ENCODE assay signal across 9 cellular contexts in the genomic region with DNA sequence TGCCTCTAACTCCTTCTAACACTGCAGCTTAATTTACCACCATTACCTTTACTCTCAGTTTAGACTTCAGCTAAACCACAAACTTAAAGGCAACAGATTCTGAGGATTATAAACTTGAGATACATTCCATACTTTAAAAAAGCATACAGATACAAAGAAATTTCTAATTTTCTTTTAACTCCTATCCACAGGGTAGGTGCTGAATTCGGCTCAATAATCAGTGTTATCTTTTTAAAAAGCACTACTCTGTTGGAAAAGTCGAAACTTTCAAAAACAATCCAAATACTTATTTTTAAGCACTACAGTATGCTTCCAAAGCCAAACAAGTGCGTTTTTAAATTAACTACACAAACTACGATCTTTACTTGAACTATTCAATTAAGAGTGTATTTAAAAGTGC. TPM values are rescaled to one million over a fixed set of nuclear protein-coding genes. Genes with fewer than 3 reads are reported as not detected.
DNase-seq lines count a peak whose midpoint lies in the region; ATAC-seq, FAIRE-seq and TF ChIP-seq lines count a peak whose summit lies in the region.
"Had no signal": no experiment of that assay in that cellular context is flagged by ENCODE, and none has a peak within 500 bp of the region (broad histone marks: within the 10 kb centered on the region; RNA-seq: fewer than 3 reads in every experiment).

No MANE protein-coding gene starts in this region.

- H3K4me3 ChIP-seq in cardiac muscle cell (peak overlapping the region; percentile 98), K562 (peak overlapping the region; percentile 89), mesendoderm (ENCODE audit: low read length) (peak overlapping the region; percentile 87), urinary bladder (ENCODE audit: low read depth, low read length) (peak overlapping the region; percentile 97)

- no peak for TF ChIP-seq RAD21 in K562 (CRISPR knock-in tag; conservative IDR thresholded peaks at IDR 0.05 in 1 of 2, IDR thresholded peaks at IDR 0.05 in 1 of 2)

- in situ Hi-C loops in K562 (cut with MboI): no loop called here

- CTCF ChIA-PET in K562 (lab: Yijun Ruan, JAX; ENCODE audit: low intra/inter-chr PET ratio): no interaction called here

- TF ChIP-seq CTCF in cardiac muscle cell (IDR thresholded peaks at IDR 0.05; ENCODE audit: low read depth, low read length) (no peak), K562 (IDR thresholded peaks at IDR 0.05 in 2 of 3, conservative IDR thresholded peaks at IDR 0.05 in 1 of 3; ENCODE audit: insufficient read depth in 2 of 3, low read depth in 1 of 3, low read length in 3 of 3) (no peak)

- no peak overlapping the region for H4K5ac ChIP-seq in mesendoderm (ENCODE audit: low read length)

- no peak for TF ChIP-seq EP300 in K562 (IDR thresholded peaks at IDR 0.05; ENCODE audit: low read length)

- H3K4ac ChIP-seq in mesendoderm (ENCODE audit: low read depth, low read length): no peak overlapping the region

- no peak overlapping the region for H2BK5ac ChIP-seq in mesendoderm (ENCODE audit: low read length)

- no peak overlapping the region for H2BK15ac ChIP-seq in mesendoderm (replicated peaks; ENCODE audit: low read depth)

- peak overlapping the region; percentile 75 for H3K4me2 ChIP-seq in K562 (ENCODE audit: insufficient read depth, low read length)
- peak overlapping the region; percentile 66 for H3K4me2 ChIP-seq in mesendoderm (ENCODE audit: low read length)

- no peak for ATAC-seq in Right ventricle myocardium superior (ENCODE audit: poor library complexity)
- no peak for ATAC-seq in K562
- ATAC-seq in HG03135 (IDR thresholded peaks at IDR 0.05; ENCODE audit: unreplicated experiment): no peak
- ATAC-seq in HG03439 (IDR thresholded peaks at IDR 0.05; ENCODE audit: unreplicated experiment): no peak

- FAIRE-seq in K562 (lab: Jason Lieb, UNC): no peak

- H4K20me1 ChIP-seq in K562 (replicated peaks; ENCODE audit: control insufficient read depth, insufficient read depth, low read length): peaks cover 4% of the 10 kb centered on the region

- H3K23ac ChIP-seq in mesendoderm (ENCODE audit: low read length): no peak overlapping the region

- H3K9me1 ChIP-seq in K562 (ENCODE audit: control insufficient read depth, insufficient read depth, low read length): no peaks in the 10 kb centered on the region

- H2BK120ac ChIP-seq in mesendoderm (ENCODE audit: low read depth, low read length): no peak overlapping the region

- H3K79me1 ChIP-seq in mesendoderm (ENCODE audit: low read length): peaks cover 4% of the 10 kb centered on the region

- peaks cover 58% of the 10 kb centered on the region for H3K79me2 ChIP-seq in K562 (ENCODE audit: control insufficient read depth, insufficient read depth, low read length)
- H3K79me2 ChIP-seq in mesendoderm (ENCODE audit: control insufficient read depth, insufficient read depth, low read length): peaks cover 36% of the 10 kb centered on the region

- TF ChIP-seq POLR2A in K562 (conservative IDR thresholded peaks at IDR 0.05): no peak

- H3K18ac ChIP-seq in mesendoderm (ENCODE audit: low read length): no peak overlapping the region

- H3K36me3 ChIP-seq in cardiac muscle cell (peaks cover 35% of the 10 kb centered on the region), K562 (ENCODE audit: control insufficient read depth, insufficient read depth, low read length) (peaks cover 49% of the 10 kb centered on the region), mesendoderm (ENCODE audit: control insufficient read depth, insufficient read depth, low read length) (no peaks in the 10 kb centered on the region), urinary bladder (ENCODE audit: insufficient read depth) (peaks cover 2% of the 10 kb centered on the region)

- H3K9me3 ChIP-seq in cardiac muscle cell (ENCODE audit: low read depth) (no peaks in the 10 kb centered on the region), K562 (replicated peaks; ENCODE audit: control insufficient read depth, insufficient read depth, low read depth, low read length) (no peaks in the 10 kb centered on the region)

- H3K9ac ChIP-seq in K562 (ENCODE audit: insufficient read depth in 1 of 2, low read depth in 2 of 2, low read length in 2 of 2) (peak overlapping the region in 1 of 2 experiments; percentile 83; a peak in 2 of 4 replicates), mesendoderm (ENCODE audit: low read length) (peak overlapping the region; percentile 96)

- H3K56ac ChIP-seq in mesendoderm (ENCODE audit: low read length): peak overlapping the region; percentile 96

- no peak overlapping the region for H4K8ac ChIP-seq in mesendoderm (ENCODE audit: low read depth, low read length)

- no peak overlapping the region for H2AK5ac ChIP-seq in mesendoderm (ENCODE audit: low read length)

- POLR2A ChIA-PET in K562 (lab: Yijun Ruan, JAX): interaction anchor here (0.7 kb wide), 2 partner anchors 94 to 901 kb away, joined by 3 read pairs; no protein-coding TSS in a partner anchor

- 2% methylated on average over 4 of the region's 4 CpGs for WGBS in K562 (ENCODE audit: insufficient coverage, low coverage, missing lambda C conversion rate)
- WGBS in mesendoderm (ENCODE audit: extremely low coverage, insufficient coverage, low lambda C conversion rate): no CpG with 5 or more reads among the region's 4 CpGs
- 8% methylated on average over 4 of the region's 4 CpGs for WGBS in urinary bladder

- peaks cover 14% of the 10 kb centered on the region for H3K4me1 ChIP-seq in cardiac muscle cell (ENCODE audit: low read depth)
- peaks cover 0 to 11% of the 10 kb centered on the region in 2 experiments; a peak in 2 of 5 replicates for H3K4me1 ChIP-seq in K562 (replicated peaks in 1 of 2; ENCODE audit: control insufficient read depth in 2 of 2, insufficient read depth in 2 of 2, low read length in 2 of 2)
- H3K4me1 ChIP-seq in mesendoderm (ENCODE audit: control insufficient read depth, low read depth, low read length): no peaks in the 10 kb centered on the region
- no peaks in the 10 kb centered on the region for H3K4me1 ChIP-seq in urinary bladder (ENCODE audit: insufficient read depth)

- TSS peak; percentile 39 for BruUV-seq in K562 (replicated peaks; lab: Mats Ljungman, UMichigan)

- DNase-seq in cardiac muscle cell (ENCODE audit: low read depth in 1 of 2, low spot score in 1 of 2) (no peak), Right ventricle myocardium superior (no peak), K562 (ENCODE audit: extremely low read depth in 1 of 4, low spot score in 3 of 4) (no peak), mesendoderm (no peak), DMS53 treated with DMSO at 0.1 percent for 48 hours (lab: John Stamatoyannopoulos, UW; ENCODE audit: unreplicated experiment) (no peak)
- DNase-seq: NCI-H1436 treated with DMSO at 0.1 percent for 48 hours had no signal

- H3K27ac ChIP-seq in cardiac muscle cell: peak overlapping the region; percentile 99
- peak overlapping the region; percentile 87 for H3K27ac ChIP-seq in K562 (ENCODE audit: extremely low read depth, low read depth, low read length)
- no peak overlapping the region for H3K27ac ChIP-seq in mesendoderm (ENCODE audit: low read depth, low read length)
- no peak overlapping the region for H3K27ac ChIP-seq in urinary bladder (ENCODE audit: low read depth)

- no peaks in the 10 kb centered on the region for H3K27me3 ChIP-seq in cardiac muscle cell
- no peaks in the 10 kb centered on the region for H3K27me3 ChIP-seq in K562 (ENCODE audit: control insufficient read depth in 2 of 2, insufficient read depth in 2 of 2, low read length in 2 of 2)
- no peaks in the 10 kb centered on the region for H3K27me3 ChIP-seq in mesendoderm (ENCODE audit: insufficient read depth, low read length, poor library complexity)

- intact Hi-C loops in Right ventricle myocardium superior (cut with DNase I) (no loop called here), K562 (cut with micrococcal nuclease) (no loop called here)

- no peak overlapping the region for H2AFZ ChIP-seq in K562 (ENCODE audit: low read depth, low read length)

TF ChIP-seq in K562, 482 proteins besides CTCF, POLR2A, EP300 and RAD21 (continues in another document):
- no peak for TF ChIP-seq KLF1 (tag; IDR thresholded peaks at IDR 0.05)

RNA-seq across cellular contexts. Expression of a gene that starts 1.0 kb away (rescaled TPM):
- 12.4 and 13.5 TPM in 2 replicates for total RNA-seq in cardiac muscle cell
- 24.9 and 29.7 TPM in 2 replicates for polyA plus RNA-seq in cardiac muscle cell
- 25.0 TPM for total RNA-seq in Right ventricle myocardium superior
- 9.7 and 38.1 TPM in 2 replicates for total RNA-seq in K562 (2011; cell fraction: chromatin; rRNA removed; ENCODE audit: low replicate concordance)
- 5.0 and 6.8 TPM in 2 replicates for total RNA-seq in K562 (2011; cell fraction: nucleolus; rRNA removed)
- total RNA-seq in K562 (2011; cell fraction: nucleoplasm; rRNA removed): 15.5 and 22.4 TPM in 2 replicates
- total RNA-seq in K562 (2014; rRNA removed): 3.6 and 6.8 TPM in 2 replicates
- 12.3 and 13.9 TPM in 2 replicates for total RNA-seq in K562 (2014; rRNA removed; fragmentation: Illumina TruSeq; extraction: Trizol)
- 11.7 and 11.9 TPM in 2 replicates for total RNA-seq in K562 (2015; rRNA removed; fragmentation: Illumina TruSeq; extraction: Trizol)
- total RNA-seq in K562 (2021): 28.1 and 35.8 TPM in 2 replicates
- 10.9 and 15.7 TPM in 2 replicates for polyA plus RNA-seq in K562 (2011; rRNA removed)
- polyA plus RNA-seq in K562 (2011; cell fraction: cytosol; rRNA removed): 2.4 and 4.8 TPM in 2 replicates
- polyA plus RNA-seq in K562 (2011; cell fraction: nucleus; rRNA removed): 5.4 and 8.3 TPM in 2 replicates
- polyA plus RNA-seq in K562 (2012): 15.3 and 17.9 TPM in 2 replicates
- 24.1 and 30.1 TPM in 2 replicates for polyA plus RNA-seq in K562 (2014; fragmentation: Illumina TruSeq; extraction: Trizol)
- 1 to 10 TPM; 9.2 to 9.9 TPM for polyA plus RNA-seq in K562 (2014; fragmentation: Nextera tagmentation; extraction: Ambion mirVana)
- 17.4 and 19.5 TPM in 2 replicates for polyA plus RNA-seq in K562 (2014; rRNA removed)
- 11.9 and 19.0 TPM in 2 replicates for polyA minus RNA-seq in K562 (2011; rRNA and poly(A)+ RNA removed)
- 10.0 and 14.2 TPM in 2 replicates for polyA minus RNA-seq in K562 (2011; cell fraction: cytosol; rRNA and poly(A)+ RNA removed)
- polyA minus RNA-seq in K562 (2011; cell fraction: nucleus; rRNA and poly(A)+ RNA removed): 13.2 and 30.7 TPM in 2 replicates
- polyA plus RNA-seq in mesendoderm (2013, experiment 1 of 2): 44.4 TPM
- polyA plus RNA-seq in mesendoderm (2013, experiment 2 of 2): 44.1 TPM
- 21.5 TPM for total RNA-seq in urinary bladder
- 17.0 TPM for polyA plus RNA-seq in urinary bladder

Comparison
In these comparisons a context has a peak if more than half of its experiments do, and no peak if none do; other contexts are left out.
1. H3K27ac ChIP-seq: peak in cardiac muscle cell (single experiment) and K562 (single experiment); none in mesendoderm (single experiment) and urinary bladder (single experiment).
2. Peak in every context shown above with its lines, with median percentiles within 50 percentile points of each other: H3K4me3 ChIP-seq.